Comparison of ENCODE assay signal across 1 cellular context in the genomic region with DNA sequence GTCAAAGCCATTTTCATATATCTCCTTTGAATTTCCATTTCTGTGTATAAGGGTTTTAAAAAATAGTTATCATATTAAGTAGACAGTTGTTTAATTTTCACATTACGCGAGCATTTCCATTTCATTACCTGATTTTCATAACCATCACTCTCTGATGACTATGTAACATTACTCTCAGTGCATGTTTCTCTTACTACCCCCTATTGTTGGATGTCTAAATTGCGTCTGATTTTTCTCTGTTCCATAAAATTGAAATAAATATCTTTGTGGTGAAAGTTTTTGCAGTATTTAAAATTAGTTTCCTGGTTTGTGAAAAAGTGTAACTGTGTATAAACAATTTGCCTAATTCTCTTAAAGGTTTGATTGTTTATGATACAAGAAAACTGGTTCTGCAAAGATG.
TF ChIP-seq lines count a peak whose summit lies in the region.

No MANE protein-coding gene starts in this region.

TF ChIP-seq in GM12878, 131 proteins besides CTCF, POLR2A, EP300 and RAD21 (continued from another document):
- TF ChIP-seq, protein P1, sequence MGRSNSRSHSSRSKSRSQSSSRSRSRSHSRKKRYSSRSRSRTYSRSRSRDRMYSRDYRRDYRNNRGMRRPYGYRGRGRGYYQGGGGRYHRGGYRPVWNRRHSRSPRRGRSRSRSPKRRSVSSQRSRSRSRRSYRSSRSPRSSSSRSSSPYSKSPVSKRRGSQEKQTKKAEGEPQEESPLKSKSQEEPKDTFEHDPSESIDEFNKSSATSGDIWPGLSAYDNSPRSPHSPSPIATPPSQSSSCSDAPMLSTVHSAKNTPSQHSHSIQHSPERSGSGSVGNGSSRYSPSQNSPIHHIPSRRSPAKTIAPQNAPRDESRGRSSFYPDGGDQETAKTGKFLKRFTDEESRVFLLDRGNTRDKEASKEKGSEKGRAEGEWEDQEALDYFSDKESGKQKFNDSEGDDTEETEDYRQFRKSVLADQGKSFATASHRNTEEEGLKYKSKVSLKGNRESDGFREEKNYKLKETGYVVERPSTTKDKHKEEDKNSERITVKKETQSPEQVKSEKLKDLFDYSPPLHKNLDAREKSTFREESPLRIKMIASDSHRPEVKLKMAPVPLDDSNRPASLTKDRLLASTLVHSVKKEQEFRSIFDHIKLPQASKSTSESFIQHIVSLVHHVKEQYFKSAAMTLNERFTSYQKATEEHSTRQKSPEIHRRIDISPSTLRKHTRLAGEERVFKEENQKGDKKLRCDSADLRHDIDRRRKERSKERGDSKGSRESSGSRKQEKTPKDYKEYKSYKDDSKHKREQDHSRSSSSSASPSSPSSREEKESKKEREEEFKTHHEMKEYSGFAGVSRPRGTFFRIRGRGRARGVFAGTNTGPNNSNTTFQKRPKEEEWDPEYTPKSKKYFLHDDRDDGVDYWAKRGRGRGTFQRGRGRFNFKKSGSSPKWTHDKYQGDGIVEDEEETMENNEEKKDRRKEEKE (IDR thresholded peaks at IDR 0.05): no peak
- TF ChIP-seq FOXK2 (IDR thresholded peaks at IDR 0.05) (no peak), RFX5 (IDR thresholded peaks at IDR 0.05; ENCODE audit: low read depth, low read length) (no peak), RB1 (IDR thresholded peaks at IDR 0.05; ENCODE audit: borderline replicate concordance) (no peak), EZH2 (IDR thresholded peaks at IDR 0.05; ENCODE audit: borderline replicate concordance, control insufficient read depth, low read depth, low read length) (no peak)
- TF ChIP-seq, protein P2, sequence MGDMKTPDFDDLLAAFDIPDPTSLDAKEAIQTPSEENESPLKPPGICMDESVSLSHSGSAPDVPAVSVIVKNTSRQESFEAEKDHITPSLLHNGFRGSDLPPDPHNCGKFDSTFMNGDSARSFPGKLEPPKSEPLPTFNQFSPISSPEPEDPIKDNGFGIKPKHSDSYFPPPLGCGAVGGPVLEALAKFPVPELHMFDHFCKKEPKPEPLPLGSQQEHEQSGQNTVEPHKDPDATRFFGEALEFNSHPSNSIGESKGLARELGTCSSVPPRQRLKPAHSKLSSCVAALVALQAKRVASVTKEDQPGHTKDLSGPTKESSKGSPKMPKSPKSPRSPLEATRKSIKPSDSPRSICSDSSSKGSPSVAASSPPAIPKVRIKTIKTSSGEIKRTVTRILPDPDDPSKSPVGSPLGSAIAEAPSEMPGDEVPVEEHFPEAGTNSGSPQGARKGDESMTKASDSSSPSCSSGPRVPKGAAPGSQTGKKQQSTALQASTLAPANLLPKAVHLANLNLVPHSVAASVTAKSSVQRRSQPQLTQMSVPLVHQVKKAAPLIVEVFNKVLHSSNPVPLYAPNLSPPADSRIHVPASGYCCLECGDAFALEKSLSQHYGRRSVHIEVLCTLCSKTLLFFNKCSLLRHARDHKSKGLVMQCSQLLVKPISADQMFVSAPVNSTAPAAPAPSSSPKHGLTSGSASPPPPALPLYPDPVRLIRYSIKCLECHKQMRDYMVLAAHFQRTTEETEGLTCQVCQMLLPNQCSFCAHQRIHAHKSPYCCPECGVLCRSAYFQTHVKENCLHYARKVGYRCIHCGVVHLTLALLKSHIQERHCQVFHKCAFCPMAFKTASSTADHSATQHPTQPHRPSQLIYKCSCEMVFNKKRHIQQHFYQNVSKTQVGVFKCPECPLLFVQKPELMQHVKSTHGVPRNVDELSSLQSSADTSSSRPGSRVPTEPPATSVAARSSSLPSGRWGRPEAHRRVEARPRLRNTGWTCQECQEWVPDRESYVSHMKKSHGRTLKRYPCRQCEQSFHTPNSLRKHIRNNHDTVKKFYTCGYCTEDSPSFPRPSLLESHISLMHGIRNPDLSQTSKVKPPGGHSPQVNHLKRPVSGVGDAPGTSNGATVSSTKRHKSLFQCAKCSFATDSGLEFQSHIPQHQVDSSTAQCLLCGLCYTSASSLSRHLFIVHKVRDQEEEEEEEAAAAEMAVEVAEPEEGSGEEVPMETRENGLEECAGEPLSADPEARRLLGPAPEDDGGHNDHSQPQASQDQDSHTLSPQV (IDR thresholded peaks at IDR 0.05): no peak
- TF ChIP-seq, protein P3, sequence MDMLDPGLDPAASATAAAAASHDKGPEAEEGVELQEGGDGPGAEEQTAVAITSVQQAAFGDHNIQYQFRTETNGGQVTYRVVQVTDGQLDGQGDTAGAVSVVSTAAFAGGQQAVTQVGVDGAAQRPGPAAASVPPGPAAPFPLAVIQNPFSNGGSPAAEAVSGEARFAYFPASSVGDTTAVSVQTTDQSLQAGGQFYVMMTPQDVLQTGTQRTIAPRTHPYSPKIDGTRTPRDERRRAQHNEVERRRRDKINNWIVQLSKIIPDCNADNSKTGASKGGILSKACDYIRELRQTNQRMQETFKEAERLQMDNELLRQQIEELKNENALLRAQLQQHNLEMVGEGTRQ (IDR thresholded peaks at IDR 0.05; ENCODE audit: borderline replicate concordance, low read depth, low read length): no peak
